ENCODE assay signal across 1 cellular context in genomic region chr7:44881610-44882009, GRCh38.
TF ChIP-seq lines count a peak whose summit lies in the region.

No MANE protein-coding gene starts in this region.

TF ChIP-seq in IMR-90, 13 proteins besides CTCF, POLR2A, EP300 and RAD21 (continued from another document):
- TF ChIP-seq, protein P1, sequence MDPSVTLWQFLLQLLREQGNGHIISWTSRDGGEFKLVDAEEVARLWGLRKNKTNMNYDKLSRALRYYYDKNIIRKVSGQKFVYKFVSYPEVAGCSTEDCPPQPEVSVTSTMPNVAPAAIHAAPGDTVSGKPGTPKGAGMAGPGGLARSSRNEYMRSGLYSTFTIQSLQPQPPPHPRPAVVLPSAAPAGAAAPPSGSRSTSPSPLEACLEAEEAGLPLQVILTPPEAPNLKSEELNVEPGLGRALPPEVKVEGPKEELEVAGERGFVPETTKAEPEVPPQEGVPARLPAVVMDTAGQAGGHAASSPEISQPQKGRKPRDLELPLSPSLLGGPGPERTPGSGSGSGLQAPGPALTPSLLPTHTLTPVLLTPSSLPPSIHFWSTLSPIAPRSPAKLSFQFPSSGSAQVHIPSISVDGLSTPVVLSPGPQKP (IDR thresholded peaks at IDR 0.05; ENCODE audit: borderline replicate concordance, low read depth, low read length): no peak
